8 cellular contexts compared by ENCODE assay signal in the genomic region with DNA sequence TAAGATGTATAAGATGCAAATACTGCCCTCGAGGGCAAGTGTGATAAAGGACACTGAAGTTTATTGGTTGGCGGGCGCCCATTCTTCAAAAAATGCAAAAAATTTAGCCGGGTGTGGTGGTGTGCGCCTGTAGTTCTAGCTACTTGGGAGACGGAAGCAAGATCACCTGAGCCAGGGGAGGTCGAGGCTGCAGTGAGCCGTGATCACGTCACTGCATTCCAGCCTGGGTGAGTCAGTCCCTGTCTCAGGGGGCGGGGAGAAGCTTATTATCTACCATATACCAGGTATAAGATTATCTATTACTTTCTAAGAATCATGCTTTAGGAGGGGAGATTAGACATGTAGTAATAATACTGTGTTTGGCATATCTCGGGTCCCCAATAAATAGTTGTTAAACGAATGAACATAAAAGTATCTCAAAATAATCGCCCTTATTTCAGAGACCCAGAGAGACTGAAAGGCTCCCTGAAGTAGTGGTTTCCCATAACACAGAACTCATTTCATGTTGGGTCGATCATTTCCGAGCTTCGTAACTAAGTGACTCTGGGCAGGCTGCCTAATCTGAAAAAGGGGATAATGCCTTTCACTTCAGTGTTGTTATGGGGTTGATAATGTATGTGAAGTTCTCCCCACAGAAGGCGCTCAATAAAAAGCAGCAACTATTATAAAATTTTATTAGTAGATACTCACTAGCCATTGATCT. TPM values are rescaled to one million over a fixed set of nuclear protein-coding genes. Genes with fewer than 3 reads are reported as not detected.
DNase-seq lines count a peak whose midpoint lies in the region.

No MANE protein-coding gene starts in this region.

- CTCF ChIA-PET in activated naive CD4-positive, alpha-beta T cell treated with anti-CD3 and anti-CD28 coated beads for 36 hours (lab: Charles Lee): interaction anchor here (1.1 to 1.9 kb wide), 2 partner anchors 11 to 101 kb away, joined by 4 read pairs; a partner anchor contains a TSS

- H3K4me3 ChIP-seq in ACC112 (ENCODE audit: low read depth, low read length) (peak overlapping the region; percentile 96), iPS-18c (ENCODE audit: insufficient read depth, low read depth, low read length) (peak overlapping the region; percentile 98)

- H3K27me3 ChIP-seq in ACC112 (ENCODE audit: insufficient read depth, low read length): no peaks in the 10 kb centered on the region

- intact Hi-C loops in activated naive CD4-positive, alpha-beta T cell treated with anti-CD3 and anti-CD28 coated beads for 36 hours (cut with micrococcal nuclease): loop anchor here (1.0 to 10.0 kb wide), 3 partner anchors 52 to 710 kb away; a partner anchor contains a TSS

- peak; percentile 53 for DNase-seq in HT1080 (ENCODE audit: low read depth)
- peak; percentile 30 for DNase-seq in activated naive CD4-positive, alpha-beta T cell treated with anti-CD3 and anti-CD28 coated beads for 36 hours
- DNase-seq in stimulated activated CD4-positive, alpha-beta T cell treated with anti-CD3 and anti-CD28 coated beads, Interleukin-1b, Interleukin-23, amount 100 ng/mL, for 24 hours (ENCODE audit: low read depth in 4 of 4, low spot score in 1 of 4): peak in 3 of 4 experiments; percentile 6 to 21 (median 7)
- no peak for DNase-seq in activated CD4-positive, CD25-positive, alpha-beta regulatory T cell treated with anti-CD3 and anti-CD28 coated beads, Interleukin-2, amount 50 U/mL, for 72 hours
- no peak for DNase-seq in NAMALWA (ENCODE audit: low spot score)
- DNase-seq in NCI-H510A treated with DMSO at 0.1 percent for 48 hours (lab: John Stamatoyannopoulos, UW): no peak

- H3K9me3 Mint-ChIP-seq in activated naive CD4-positive, alpha-beta T cell treated with anti-CD3 and anti-CD28 coated beads for 36 hours: no peaks in the 10 kb centered on the region

- no peaks in the 10 kb centered on the region for H3K27me3 Mint-ChIP-seq in activated naive CD4-positive, alpha-beta T cell treated with anti-CD3 and anti-CD28 coated beads for 36 hours (ENCODE audit: low read depth)

- H3K36me3 Mint-ChIP-seq in activated naive CD4-positive, alpha-beta T cell treated with anti-CD3 and anti-CD28 coated beads for 36 hours (ENCODE audit: low read depth): peaks cover 18% of the 10 kb centered on the region

- H3K4me1 ChIP-seq in ACC112 (ENCODE audit: control insufficient read depth, insufficient read depth, low read length, unreplicated experiment): peaks cover 30% of the 10 kb centered on the region

- peaks cover 29% of the 10 kb centered on the region for H3K4me1 Mint-ChIP-seq in activated naive CD4-positive, alpha-beta T cell treated with anti-CD3 and anti-CD28 coated beads for 36 hours (ENCODE audit: low read depth)

- peaks cover 55% of the 10 kb centered on the region for H3K79me2 ChIP-seq in ACC112 (ENCODE audit: control insufficient read depth, insufficient read depth, low read length, unreplicated experiment)

- H3K9me3 ChIP-seq in iPS-18c (ENCODE audit: control insufficient read depth, insufficient read depth, low read length): peaks cover 2% of the 10 kb centered on the region

- peak overlapping the region; percentile 87 for H2AFZ ChIP-seq in ACC112 (ENCODE audit: low read length, unreplicated experiment)

- H3K4me3 Mint-ChIP-seq in activated naive CD4-positive, alpha-beta T cell treated with anti-CD3 and anti-CD28 coated beads for 36 hours: peak overlapping the region; percentile 90

- no peaks in the 10 kb centered on the region for H3K36me3 ChIP-seq in ACC112 (ENCODE audit: insufficient read depth, low read length)

- peak overlapping the region; percentile 61 for H3K27ac ChIP-seq in ACC112 (ENCODE audit: low read depth, low read length)

- peak overlapping the region; percentile 94 for H3K27ac Mint-ChIP-seq in activated naive CD4-positive, alpha-beta T cell treated with anti-CD3 and anti-CD28 coated beads for 36 hours

RNA-seq across cellular contexts. Expression of a gene that starts 1.2 kb away (rescaled TPM):
- 15.5 and 19.0 TPM in 2 replicates for total RNA-seq in HT1080 (2014; rRNA removed; shearing (Covaris generic))
- polyA plus RNA-seq in HT1080 (2015; cell fraction: cytosol; rRNA removed): 9.8 and 14.1 TPM in 2 replicates
- 18.9 and 24.9 TPM in 2 replicates for polyA plus RNA-seq in HT1080 (2015; cell fraction: nucleus; rRNA removed)
- total RNA-seq in activated naive CD4-positive, alpha-beta T cell treated with anti-CD3 and anti-CD28 coated beads for 36 hours: 10 to 100 TPM; 20.0 to 22.9 TPM

RNA-seq across cellular contexts. Expression of a gene that starts 1.9 kb away (rescaled TPM):
- not detected in 2 replicates for total RNA-seq in HT1080 (2014; rRNA removed; shearing (Covaris generic))
- polyA plus RNA-seq in HT1080 (2015; cell fraction: cytosol; rRNA removed): 0.02 and 0.07 TPM in 2 replicates
- 0.12 TPM in 1 of 2 replicates, not detected in the other for polyA plus RNA-seq in HT1080 (2015; cell fraction: nucleus; rRNA removed)
- total RNA-seq in activated naive CD4-positive, alpha-beta T cell treated with anti-CD3 and anti-CD28 coated beads for 36 hours: 1 to 10 TPM; 2.7 to 3.0 TPM

RNA-seq across cellular contexts. Expression of a gene that starts 57.0 kb away (rescaled TPM):
- not detected in 2 replicates for total RNA-seq in HT1080 (2014; rRNA removed; shearing (Covaris generic))
- polyA plus RNA-seq in HT1080 (2015; cell fraction: cytosol; rRNA removed): not detected in 2 replicates
- not detected in 2 replicates for polyA plus RNA-seq in HT1080 (2015; cell fraction: nucleus; rRNA removed)
- total RNA-seq in activated naive CD4-positive, alpha-beta T cell treated with anti-CD3 and anti-CD28 coated beads for 36 hours: not detected

Comparison
In these comparisons a context has a peak if more than half of its experiments do, and no peak if none do; other contexts are left out.
1. DNase-seq: peak in HT1080 (single experiment), activated naive CD4-positive, alpha-beta T cell treated with anti-CD3 and anti-CD28 coated beads for 36 hours (single experiment) and stimulated activated CD4-positive, alpha-beta T cell treated with anti-CD3 and anti-CD28 coated beads, Interleukin-1b, Interleukin-23, amount 100 ng/mL, for 24 hours (3 of 4); none in activated CD4-positive, CD25-positive, alpha-beta regulatory T cell treated with anti-CD3 and anti-CD28 coated beads, Interleukin-2, amount 50 U/mL, for 72 hours (single experiment), NAMALWA (single experiment) and NCI-H510A treated with DMSO at 0.1 percent for 48 hours (single experiment).